In genomic region chr12:62618948-62619347, GRCh38 we compare ENCODE assay signal across 17 cellular contexts.
DNase-seq lines count a peak whose midpoint lies in the region; ATAC-seq and TF ChIP-seq lines count a peak whose summit lies in the region.
"Had no signal": no experiment of that assay in that cellular context is flagged by ENCODE, and none has a peak within 500 bp of the region (broad histone marks: within the 10 kb centered on the region; RNA-seq: fewer than 3 reads in every experiment).

No MANE protein-coding gene starts in this region.

- H3K27me3 Mint-ChIP-seq in endodermal cell (ENCODE audit: insufficient read depth) (no peaks in the 10 kb centered on the region), WTC11 (ENCODE audit: low read depth) (no peaks in the 10 kb centered on the region; the same call in 1 of the 2 replicates)

- POLR2A ChIA-PET in HEK293 (lab: Yijun Ruan, JAX): no interaction called here
- POLR2A ChIA-PET in WTC11 (lab: Charles Lee): interaction anchor here (0.6 kb wide), 1 partner anchor 9 kb away, joined by 4 read pairs; no protein-coding TSS in a partner anchor

- H3K27ac ChIP-seq in HEK293 (ENCODE audit: extremely low read depth, low read depth, low read length) (no peak overlapping the region), endodermal cell (ENCODE audit: low read depth, low read length) (peak overlapping the region; percentile 12)
- H3K27ac ChIP-seq: Peyer's patch had no signal

- no peaks in the 10 kb centered on the region for H3K36me3 ChIP-seq in HEK293 (ENCODE audit: control insufficient read depth in 2 of 2, insufficient read depth in 1 of 2, low read length in 2 of 2)
- peaks cover 10% of the 10 kb centered on the region for H3K36me3 ChIP-seq in endodermal cell (ENCODE audit: control insufficient read depth, insufficient read depth, low read length)
- H3K36me3 ChIP-seq: Peyer's patch had no signal

- DNase-seq in NCI-H1436 (lab: John Stamatoyannopoulos, UW) (peak; percentile 9), NCI-H1436 treated with DMSO at 0.1 percent for 48 hours (lab: John Stamatoyannopoulos, UW) (no peak), NCI-H345 (lab: John Stamatoyannopoulos, UW) (peak; percentile 46), endodermal cell (no peak), SW480 (ENCODE audit: low spot score) (no peak), WTC11 (ENCODE audit: low spot score) (no peak)
- DNase-seq: 8988T, GF-D8, H7, Kasumi-1, NCI-H1694 treated with DMSO at 0.1 percent for 48 hours, NCI-H82, Peyer's patch, Right ventricle myocardium superior had no signal

- H3K27me3 ChIP-seq in endodermal cell (ENCODE audit: control insufficient read depth, insufficient read depth, low read length, poor library complexity, severe bottlenecking): no peaks in the 10 kb centered on the region
- H3K27me3 ChIP-seq: Peyer's patch had no signal

- CTCF ChIA-PET in HEK293 (lab: Yijun Ruan, JAX): interaction anchor here (0.7 to 1.1 kb wide), 2 partner anchors 80 to 450 kb away, joined by 3 to 4 read pairs; no protein-coding TSS in a partner anchor
- CTCF ChIA-PET in WTC11 (lab: Charles Lee): interaction anchor here (1.5 to 1.8 kb wide), 2 partner anchors 38 to 450 kb away, joined by 4 to 7 read pairs; no protein-coding TSS in a partner anchor

- H3K27ac Mint-ChIP-seq in endodermal cell (peak overlapping the region; percentile 75), WTC11 (no peak overlapping the region)
- H3K27ac Mint-ChIP-seq: CD14-positive monocyte had no signal

- no peak overlapping the region for H3K9ac ChIP-seq in endodermal cell (ENCODE audit: extremely low read depth, low read length, poor library complexity, severe bottlenecking)

- ATAC-seq in WTC11: no peak
- ATAC-seq in HG03442 (IDR thresholded peaks at IDR 0.05; ENCODE audit: unreplicated experiment): no peak

- H3K4me3 Mint-ChIP-seq in endodermal cell (no peak overlapping the region), WTC11 (no peak overlapping the region)

- H3K36me3 Mint-ChIP-seq in endodermal cell (ENCODE audit: low read depth): peaks cover 5% of the 10 kb centered on the region
- no peaks in the 10 kb centered on the region for H3K36me3 Mint-ChIP-seq in WTC11

- TF ChIP-seq CTCF in HEK293 (tag by site-specific recombination; IDR thresholded peaks at IDR 0.05) (no peak), endodermal cell (conservative IDR thresholded peaks at IDR 0.05) (no peak), WTC11 (IDR thresholded peaks at IDR 0.05) (no peak)

- H3K4me1 Mint-ChIP-seq in endodermal cell (peaks cover 47% of the 10 kb centered on the region), WTC11 (peaks cover 26% of the 10 kb centered on the region)

- no peak overlapping the region for H3K4me3 ChIP-seq in HEK293 (ENCODE audit: low read depth, low read length)
- H3K4me3 ChIP-seq in endodermal cell (ENCODE audit: low read length): no peak overlapping the region
- H3K4me3 ChIP-seq: Peyer's patch had no signal

- 92 to 100% methylated on average over 2 of the region's 2 CpGs for WGBS in endodermal cell (ENCODE audit: insufficient coverage in 1 of 2, insufficient read length in 1 of 2), 2 experiments

- no peaks in the 10 kb centered on the region; the same call in 1 of the 2 replicates for H3K4me1 ChIP-seq in HEK293 (ENCODE audit: control insufficient read depth, insufficient read depth, low read length)
- peaks cover 29% of the 10 kb centered on the region for H3K4me1 ChIP-seq in endodermal cell (ENCODE audit: control insufficient read depth, insufficient read depth, low read length)
- H3K4me1 ChIP-seq: Peyer's patch had no signal

- peaks cover 3% of the 10 kb centered on the region for H3K9me3 Mint-ChIP-seq in endodermal cell
- no peaks in the 10 kb centered on the region for H3K9me3 Mint-ChIP-seq in WTC11

- H3K9me3 ChIP-seq in HEK293 (ENCODE audit: control insufficient read depth, insufficient read depth, low read depth, low read length) (no peaks in the 10 kb centered on the region), endodermal cell (ENCODE audit: control insufficient read depth, low read length) (no peaks in the 10 kb centered on the region)
- H3K9me3 ChIP-seq: Peyer's patch had no signal

TF ChIP-seq in HEK293, 187 proteins besides CTCF, POLR2A, EP300 and RAD21:
- TF ChIP-seq MEIS1 (CRISPR knock-in tag; IDR thresholded peaks at IDR 0.05; ENCODE audit: borderline replicate concordance) (0 out of 2 replicates have a peak, but pooled peaks have one; percentile 36), ZFP3 (tag by site-specific recombination; IDR thresholded peaks at IDR 0.05; ENCODE audit: low read depth) (no peak)

TF ChIP-seq in WTC11, 78 proteins besides CTCF, POLR2A, EP300 and RAD21:
- TF ChIP-seq FOXP4 (CRISPR knock-in tag; IDR thresholded peaks at IDR 0.05) (no peak), GABPB1 (CRISPR knock-in tag; IDR thresholded peaks at IDR 0.05) (no peak), IRF2 (CRISPR knock-in tag; IDR thresholded peaks at IDR 0.05; ENCODE audit: borderline replicate concordance, low read depth) (no peak), OVOL2 (CRISPR knock-in tag; IDR thresholded peaks at IDR 0.05; ENCODE audit: borderline replicate concordance) (no peak)

Comparison
In these comparisons a context has a peak if more than half of its experiments do, and no peak if none do; other contexts are left out.
1. DNase-seq: peak in NCI-H1436 (single experiment) and NCI-H345 (single experiment); none in NCI-H1436 treated with DMSO at 0.1 percent for 48 hours (single experiment), endodermal cell (single experiment), SW480 (single experiment) and WTC11 (single experiment).